ENCODE assay signal across 8 cellular contexts in the genomic region with DNA sequence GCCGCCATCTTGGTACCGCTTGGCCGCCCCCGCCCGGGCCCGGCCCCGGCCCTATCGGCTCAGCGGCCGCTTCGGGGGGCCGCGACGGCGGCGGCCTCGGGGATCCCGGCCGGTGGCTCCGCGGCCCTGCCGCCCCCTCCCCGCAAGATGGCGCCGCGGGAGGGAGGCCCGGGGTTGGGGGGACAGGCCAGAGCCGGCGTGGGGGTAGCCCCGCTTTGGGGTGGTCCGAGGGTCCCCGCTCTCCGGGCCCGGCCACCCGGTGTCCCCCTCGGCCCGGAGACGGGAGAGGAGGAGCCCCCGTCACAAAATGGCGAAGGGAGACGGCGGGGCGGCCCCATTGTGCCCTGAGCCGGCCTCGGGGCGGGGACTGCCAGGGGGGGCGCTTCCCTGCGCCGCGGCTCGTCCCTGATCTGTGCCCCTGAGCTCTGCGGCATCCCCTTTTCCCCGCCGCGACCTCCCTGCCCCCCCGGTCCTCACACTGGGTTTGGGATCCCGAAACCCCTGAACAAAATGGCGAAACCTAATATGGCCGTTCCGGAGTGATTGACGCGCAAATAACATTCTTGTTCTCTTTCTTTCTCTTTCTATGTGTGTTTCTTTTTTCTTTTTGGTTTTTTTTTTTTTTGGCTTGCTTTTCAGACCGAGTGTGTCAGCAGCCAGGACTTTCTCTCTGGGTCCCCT. TPM values are rescaled to one million over a fixed set of nuclear protein-coding genes. Genes with fewer than 3 reads are reported as not detected.
A peak's percentile ranks its signal among the peaks of the same experiment; 100 is the strongest.
DNase-seq lines count a peak whose midpoint lies in the region; ATAC-seq and TF ChIP-seq lines count a peak whose summit lies in the region.

No MANE protein-coding gene starts in this region.

- peak overlapping the region; percentile 97 for H3K4me3 Mint-ChIP-seq in activated T-helper 1 cell treated with anti-CD3 and anti-CD28 coated beads, Interleukin-12 subunit alpha, Interleukin-12 subunit beta, Interleukin-2, Interleukin-4 antibody, amounts not matched to agents 30 ng/mL and 10 ng/mL and 1 ng/mL, durations not matched to agents 14 hours and 24 hours and 36 hours

- no peak overlapping the region for H2BK120ac ChIP-seq in neuronal stem cell (ENCODE audit: low read depth, low read length)

- TF ChIP-seq POLR2A in vagina (IDR thresholded peaks at IDR 0.05), result no peak

- peak overlapping the region; percentile 75 for H3K14ac ChIP-seq in neuronal stem cell (ENCODE audit: low read length)

- peak overlapping the region; percentile 98 for H3K27ac Mint-ChIP-seq in activated T-helper 1 cell treated with anti-CD3 and anti-CD28 coated beads, Interleukin-12 subunit alpha, Interleukin-12 subunit beta, Interleukin-2, Interleukin-4 antibody, amounts not matched to agents 30 ng/mL and 10 ng/mL and 1 ng/mL, durations not matched to agents 14 hours and 24 hours and 36 hours

- H3K4me2 ChIP-seq in neuronal stem cell (ENCODE audit: insufficient read depth, low read length, poor library complexity, severe bottlenecking), result peak overlapping the region; percentile 82

- H3K4me1 ChIP-seq in neuronal stem cell (ENCODE audit: control insufficient read depth in 2 of 2, insufficient read depth in 1 of 2, low read depth in 1 of 2, low read length in 2 of 2) (peaks cover 5 to 15% of the 10 kb centered on the region in 2 donors), vagina (peaks cover 56% of the 10 kb centered on the region)

- H3K9me3 ChIP-seq in neuronal stem cell (replicated peaks in 1 of 2; ENCODE audit: control insufficient read depth in 2 of 2, insufficient read depth in 1 of 2, low read depth in 1 of 2, low read length in 2 of 2) (peaks cover 0 to 2% of the 10 kb centered on the region in 2 donors), vagina (no peaks in the 10 kb centered on the region)

- H3K4ac ChIP-seq in neuronal stem cell (ENCODE audit: low read length), result peak overlapping the region; percentile 53

- no peak overlapping the region for H2BK12ac ChIP-seq in neuronal stem cell (ENCODE audit: low read length)

- peak overlapping the region; percentile 98 for H3K9ac ChIP-seq in neuronal stem cell (ENCODE audit: low read depth, low read length, poor library complexity)

- intact Hi-C loops in activated T-helper 1 cell treated with anti-CD3 and anti-CD28 coated beads, Interleukin-12 subunit alpha, Interleukin-12 subunit beta, Interleukin-2, Interleukin-4 antibody, amounts not matched to agents 30 ng/mL and 10 ng/mL and 1 ng/mL, durations not matched to agents 14 hours and 24 hours and 36 hours (cut with micrococcal nuclease), result loop anchor here (2.0 to 5.0 kb wide), 3 partner anchors 18 to 1850 kb away; a partner anchor contains a TSS
- intact Hi-C loops in vagina (cut with DNase I), result loop anchor here (5.0 kb wide), 2 partner anchors 45 to 130 kb away; a partner anchor contains a TSS

- H3K27ac ChIP-seq in neuronal stem cell (replicated peaks; ENCODE audit: low read length) (peak overlapping the region; percentile 71), vagina (peak overlapping the region; percentile 100)

- no peaks in the 10 kb centered on the region for H3K9me3 Mint-ChIP-seq in activated T-helper 1 cell treated with anti-CD3 and anti-CD28 coated beads, Interleukin-12 subunit alpha, Interleukin-12 subunit beta, Interleukin-2, Interleukin-4 antibody, amounts not matched to agents 30 ng/mL and 10 ng/mL and 1 ng/mL, durations not matched to agents 14 hours and 24 hours and 36 hours

- TF ChIP-seq CTCF in GM06990 (IDR thresholded peaks at IDR 0.05; ENCODE audit: insufficient read depth, low read length, poor library complexity, severe bottlenecking) (no peak), fibroblast of the aortic adventitia (IDR thresholded peaks at IDR 0.05; ENCODE audit: insufficient read depth, low read length) (no peak), vagina (IDR thresholded peaks at IDR 0.05) (no peak)

- ATAC-seq in HG03378 (IDR thresholded peaks at IDR 0.05; ENCODE audit: unreplicated experiment), result no peak

- H3K79me1 ChIP-seq in neuronal stem cell (ENCODE audit: low read depth, low read length), result peaks cover 5% of the 10 kb centered on the region

- no peak overlapping the region for H4K91ac ChIP-seq in neuronal stem cell (ENCODE audit: low read depth, low read length, poor library complexity)

- H2BK5ac ChIP-seq in neuronal stem cell (ENCODE audit: low read length), result peak overlapping the region; percentile 98

- peaks cover 2% of the 10 kb centered on the region for H3K36me3 ChIP-seq in GM06990 (ENCODE audit: control insufficient read depth, insufficient read depth, low read length)
- peaks cover 5 to 48% of the 10 kb centered on the region in 2 donors for H3K36me3 ChIP-seq in neuronal stem cell (replicated peaks in 1 of 2; ENCODE audit: control insufficient read depth in 2 of 2, insufficient read depth in 2 of 2, low read length in 2 of 2)
- peaks cover 0 to 15% of the 10 kb centered on the region in 2 donors for H3K36me3 ChIP-seq in vagina

- H3K27me3 ChIP-seq in GM06990 (replicated peaks; ENCODE audit: control insufficient read depth, insufficient read depth, low read length), result no peaks in the 10 kb centered on the region
- H3K27me3 ChIP-seq in neuronal stem cell (ENCODE audit: control insufficient read depth in 3 of 3, insufficient read depth in 3 of 3, low read depth in 1 of 3, low read length in 3 of 3), result no peaks in the 10 kb centered on the region
- no peaks in the 10 kb centered on the region for H3K27me3 ChIP-seq in vagina

- H4K8ac ChIP-seq in neuronal stem cell (ENCODE audit: low read depth, low read length), result no peak overlapping the region

- WGBS in neuronal stem cell (ENCODE audit: extremely low coverage in 2 of 2, insufficient read length in 2 of 2, insufficient replicate concordance in 1 of 2), 2 donors, result no CpG with 5 or more reads among the region's 63 CpGs

- peak overlapping the region; percentile 85 for H2AK5ac ChIP-seq in neuronal stem cell (ENCODE audit: low read depth, low read length)

- peak overlapping the region; percentile 77 for H3K23ac ChIP-seq in neuronal stem cell (ENCODE audit: low read depth, low read length, poor library complexity)

- H3K36me3 Mint-ChIP-seq in activated T-helper 1 cell treated with anti-CD3 and anti-CD28 coated beads, Interleukin-12 subunit alpha, Interleukin-12 subunit beta, Interleukin-2, Interleukin-4 antibody, amounts not matched to agents 30 ng/mL and 10 ng/mL and 1 ng/mL, durations not matched to agents 14 hours and 24 hours and 36 hours (ENCODE audit: low read depth), result peaks cover 34% of the 10 kb centered on the region

- H3K4me3 ChIP-seq in GM06990 (replicated peaks; ENCODE audit: low read depth, low read length) (peak overlapping the region; percentile 95), fibroblast of the aortic adventitia (ENCODE audit: low read depth, low read length) (peak overlapping the region; percentile 93), neuronal stem cell (ENCODE audit: low read length in 2 of 2) (peak overlapping the region; percentile 95 to 97), vagina (peak overlapping the region; percentile 70 to 98)

- H2BK15ac ChIP-seq in neuronal stem cell (ENCODE audit: low read length), result peak overlapping the region; percentile 72

- peak overlapping the region; percentile 82 for H2AFZ ChIP-seq in neuronal stem cell (ENCODE audit: low read length)

- peaks cover 44% of the 10 kb centered on the region for H3K4me1 Mint-ChIP-seq in activated T-helper 1 cell treated with anti-CD3 and anti-CD28 coated beads, Interleukin-12 subunit alpha, Interleukin-12 subunit beta, Interleukin-2, Interleukin-4 antibody, amounts not matched to agents 30 ng/mL and 10 ng/mL and 1 ng/mL, durations not matched to agents 14 hours and 24 hours and 36 hours (ENCODE audit: low read depth)

- H3K18ac ChIP-seq in neuronal stem cell (ENCODE audit: low read length), result peak overlapping the region; percentile 99

- DNase-seq in GM06990 (ENCODE audit: extremely low read depth, insufficient read length), result peak; percentile 62
- DNase-seq in HCEC 1CT, result peak; percentile 18
- DNase-seq in NCI-H2171 treated with DMSO at 0.1 percent for 48 hours (lab: John Stamatoyannopoulos, UW), result peak; percentile 63
- peak; percentile 50 for DNase-seq in activated T-helper 1 cell treated with anti-CD3 and anti-CD28 coated beads, Interleukin-12 subunit alpha, Interleukin-12 subunit beta, Interleukin-2, Interleukin-4 antibody, amounts not matched to agents 30 ng/mL and 10 ng/mL and 1 ng/mL, durations not matched to agents 14 hours and 24 hours and 36 hours (ENCODE audit: low spot score)
- no peak for DNase-seq in fibroblast of the aortic adventitia (ENCODE audit: low read depth)
- DNase-seq in neuronal stem cell (ENCODE audit: low spot score), result peak; percentile 41
- no peak for DNase-seq in vagina (ENCODE audit: extremely low spot score in 2 of 2)

- peaks cover 1% of the 10 kb centered on the region for H3K27me3 Mint-ChIP-seq in activated T-helper 1 cell treated with anti-CD3 and anti-CD28 coated beads, Interleukin-12 subunit alpha, Interleukin-12 subunit beta, Interleukin-2, Interleukin-4 antibody, amounts not matched to agents 30 ng/mL and 10 ng/mL and 1 ng/mL, durations not matched to agents 14 hours and 24 hours and 36 hours (ENCODE audit: insufficient read depth)

RNA-seq across cellular contexts. Expression of a gene that starts 1.0 kb away (rescaled TPM):
- 55.2 and 59.1 TPM in 2 replicates for total RNA-seq in activated T-helper 1 cell treated with anti-CD3 and anti-CD28 coated beads, Interleukin-12 subunit alpha, Interleukin-12 subunit beta, Interleukin-2, Interleukin-4 antibody, amounts not matched to agents 30 ng/mL and 10 ng/mL and 1 ng/mL, durations not matched to agents 14 hours and 24 hours and 36 hours
- total RNA-seq in fibroblast of the aortic adventitia (ENCODE audit: low replicate concordance) (77.6 and 86.3 TPM in 2 replicates), vagina (33.6 TPM)
- 25.7 TPM for polyA plus RNA-seq in neuronal stem cell (2013, experiment 1 of 2)
- 27.4 TPM for polyA plus RNA-seq in neuronal stem cell (2013, experiment 2 of 2)

Comparison
In these comparisons a context has a peak if more than half of its experiments do, and no peak if none do; other contexts are left out.
1. DNase-seq: peak in GM06990 (single experiment), HCEC 1CT (single experiment), NCI-H2171 treated with DMSO at 0.1 percent for 48 hours (single experiment), activated T-helper 1 cell treated with anti-CD3 and anti-CD28 coated beads, Interleukin-12 subunit alpha, Interleukin-12 subunit beta, Interleukin-2, Interleukin-4 antibody, amounts not matched to agents 30 ng/mL and 10 ng/mL and 1 ng/mL, durations not matched to agents 14 hours and 24 hours and 36 hours (single experiment) and neuronal stem cell (single experiment); none in fibroblast of the aortic adventitia (single experiment) and vagina (0 of 2).
2. Peak in every context shown above with its lines, with median percentiles within 50 percentile points of each other: H3K4me3 ChIP-seq.